Comparison of ENCODE assay signal across 1 cellular context in genomic region chr7:322111-322671, GRCh38.
TF ChIP-seq lines count a peak whose summit lies in the region.

No MANE protein-coding gene starts in this region.

TF ChIP-seq in H1, 55 proteins besides CTCF, POLR2A, EP300 and RAD21 (continued from another document):
- TF ChIP-seq, protein P1, sequence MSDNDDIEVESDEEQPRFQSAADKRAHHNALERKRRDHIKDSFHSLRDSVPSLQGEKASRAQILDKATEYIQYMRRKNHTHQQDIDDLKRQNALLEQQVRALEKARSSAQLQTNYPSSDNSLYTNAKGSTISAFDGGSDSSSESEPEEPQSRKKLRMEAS (IDR thresholded peaks at IDR 0.05) = peak; percentile 42; the same call in 1 of the 2 replicates
- TF ChIP-seq USF2 (IDR thresholded peaks at IDR 0.05; ENCODE audit: low read length) = no peak
- TF ChIP-seq NANOG (IDR thresholded peaks at IDR 0.05; ENCODE audit: insufficient read depth, low read depth, low read length, poor library complexity, severe bottlenecking) = no peak
- no peak for TF ChIP-seq POU5F1 (IDR thresholded peaks at IDR 0.05; ENCODE audit: low read depth, low read length)
- TF ChIP-seq ASH2L (IDR thresholded peaks at IDR 0.05; ENCODE audit: low read length) = no peak
- TF ChIP-seq, protein P2, sequence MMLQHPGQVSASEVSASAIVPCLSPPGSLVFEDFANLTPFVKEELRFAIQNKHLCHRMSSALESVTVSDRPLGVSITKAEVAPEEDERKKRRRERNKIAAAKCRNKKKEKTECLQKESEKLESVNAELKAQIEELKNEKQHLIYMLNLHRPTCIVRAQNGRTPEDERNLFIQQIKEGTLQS (IDR thresholded peaks at IDR 0.05; ENCODE audit: insufficient read depth, low read depth, low read length) = no peak
- TF ChIP-seq SP4 (IDR thresholded peaks at IDR 0.05; ENCODE audit: low read length) = no peak
- TF ChIP-seq EZH2 (IDR thresholded peaks at IDR 0.05; ENCODE audit: low read depth, low read length, severe bottlenecking) = no peak
- TF ChIP-seq TEAD4 (IDR thresholded peaks at IDR 0.05; ENCODE audit: low read depth, low read length) = no peak
- TF ChIP-seq GTF2F1 (IDR thresholded peaks at IDR 0.05; ENCODE audit: borderline replicate concordance, low read depth, low read length) = no peak
- no peak for TF ChIP-seq CTBP2 (IDR thresholded peaks at IDR 0.05; ENCODE audit: borderline replicate concordance, insufficient read depth, insufficient read length, low read length)
- TF ChIP-seq BACH1 (IDR thresholded peaks at IDR 0.05; ENCODE audit: low read length) = peak; percentile 73
- TF ChIP-seq KDM5A (IDR thresholded peaks at IDR 0.05; ENCODE audit: low read length) = no peak
- no peak for TF ChIP-seq BCL11A (IDR thresholded peaks at IDR 0.05; ENCODE audit: low read depth in 2 of 2, low read length in 2 of 2)
- TF ChIP-seq, protein P3, sequence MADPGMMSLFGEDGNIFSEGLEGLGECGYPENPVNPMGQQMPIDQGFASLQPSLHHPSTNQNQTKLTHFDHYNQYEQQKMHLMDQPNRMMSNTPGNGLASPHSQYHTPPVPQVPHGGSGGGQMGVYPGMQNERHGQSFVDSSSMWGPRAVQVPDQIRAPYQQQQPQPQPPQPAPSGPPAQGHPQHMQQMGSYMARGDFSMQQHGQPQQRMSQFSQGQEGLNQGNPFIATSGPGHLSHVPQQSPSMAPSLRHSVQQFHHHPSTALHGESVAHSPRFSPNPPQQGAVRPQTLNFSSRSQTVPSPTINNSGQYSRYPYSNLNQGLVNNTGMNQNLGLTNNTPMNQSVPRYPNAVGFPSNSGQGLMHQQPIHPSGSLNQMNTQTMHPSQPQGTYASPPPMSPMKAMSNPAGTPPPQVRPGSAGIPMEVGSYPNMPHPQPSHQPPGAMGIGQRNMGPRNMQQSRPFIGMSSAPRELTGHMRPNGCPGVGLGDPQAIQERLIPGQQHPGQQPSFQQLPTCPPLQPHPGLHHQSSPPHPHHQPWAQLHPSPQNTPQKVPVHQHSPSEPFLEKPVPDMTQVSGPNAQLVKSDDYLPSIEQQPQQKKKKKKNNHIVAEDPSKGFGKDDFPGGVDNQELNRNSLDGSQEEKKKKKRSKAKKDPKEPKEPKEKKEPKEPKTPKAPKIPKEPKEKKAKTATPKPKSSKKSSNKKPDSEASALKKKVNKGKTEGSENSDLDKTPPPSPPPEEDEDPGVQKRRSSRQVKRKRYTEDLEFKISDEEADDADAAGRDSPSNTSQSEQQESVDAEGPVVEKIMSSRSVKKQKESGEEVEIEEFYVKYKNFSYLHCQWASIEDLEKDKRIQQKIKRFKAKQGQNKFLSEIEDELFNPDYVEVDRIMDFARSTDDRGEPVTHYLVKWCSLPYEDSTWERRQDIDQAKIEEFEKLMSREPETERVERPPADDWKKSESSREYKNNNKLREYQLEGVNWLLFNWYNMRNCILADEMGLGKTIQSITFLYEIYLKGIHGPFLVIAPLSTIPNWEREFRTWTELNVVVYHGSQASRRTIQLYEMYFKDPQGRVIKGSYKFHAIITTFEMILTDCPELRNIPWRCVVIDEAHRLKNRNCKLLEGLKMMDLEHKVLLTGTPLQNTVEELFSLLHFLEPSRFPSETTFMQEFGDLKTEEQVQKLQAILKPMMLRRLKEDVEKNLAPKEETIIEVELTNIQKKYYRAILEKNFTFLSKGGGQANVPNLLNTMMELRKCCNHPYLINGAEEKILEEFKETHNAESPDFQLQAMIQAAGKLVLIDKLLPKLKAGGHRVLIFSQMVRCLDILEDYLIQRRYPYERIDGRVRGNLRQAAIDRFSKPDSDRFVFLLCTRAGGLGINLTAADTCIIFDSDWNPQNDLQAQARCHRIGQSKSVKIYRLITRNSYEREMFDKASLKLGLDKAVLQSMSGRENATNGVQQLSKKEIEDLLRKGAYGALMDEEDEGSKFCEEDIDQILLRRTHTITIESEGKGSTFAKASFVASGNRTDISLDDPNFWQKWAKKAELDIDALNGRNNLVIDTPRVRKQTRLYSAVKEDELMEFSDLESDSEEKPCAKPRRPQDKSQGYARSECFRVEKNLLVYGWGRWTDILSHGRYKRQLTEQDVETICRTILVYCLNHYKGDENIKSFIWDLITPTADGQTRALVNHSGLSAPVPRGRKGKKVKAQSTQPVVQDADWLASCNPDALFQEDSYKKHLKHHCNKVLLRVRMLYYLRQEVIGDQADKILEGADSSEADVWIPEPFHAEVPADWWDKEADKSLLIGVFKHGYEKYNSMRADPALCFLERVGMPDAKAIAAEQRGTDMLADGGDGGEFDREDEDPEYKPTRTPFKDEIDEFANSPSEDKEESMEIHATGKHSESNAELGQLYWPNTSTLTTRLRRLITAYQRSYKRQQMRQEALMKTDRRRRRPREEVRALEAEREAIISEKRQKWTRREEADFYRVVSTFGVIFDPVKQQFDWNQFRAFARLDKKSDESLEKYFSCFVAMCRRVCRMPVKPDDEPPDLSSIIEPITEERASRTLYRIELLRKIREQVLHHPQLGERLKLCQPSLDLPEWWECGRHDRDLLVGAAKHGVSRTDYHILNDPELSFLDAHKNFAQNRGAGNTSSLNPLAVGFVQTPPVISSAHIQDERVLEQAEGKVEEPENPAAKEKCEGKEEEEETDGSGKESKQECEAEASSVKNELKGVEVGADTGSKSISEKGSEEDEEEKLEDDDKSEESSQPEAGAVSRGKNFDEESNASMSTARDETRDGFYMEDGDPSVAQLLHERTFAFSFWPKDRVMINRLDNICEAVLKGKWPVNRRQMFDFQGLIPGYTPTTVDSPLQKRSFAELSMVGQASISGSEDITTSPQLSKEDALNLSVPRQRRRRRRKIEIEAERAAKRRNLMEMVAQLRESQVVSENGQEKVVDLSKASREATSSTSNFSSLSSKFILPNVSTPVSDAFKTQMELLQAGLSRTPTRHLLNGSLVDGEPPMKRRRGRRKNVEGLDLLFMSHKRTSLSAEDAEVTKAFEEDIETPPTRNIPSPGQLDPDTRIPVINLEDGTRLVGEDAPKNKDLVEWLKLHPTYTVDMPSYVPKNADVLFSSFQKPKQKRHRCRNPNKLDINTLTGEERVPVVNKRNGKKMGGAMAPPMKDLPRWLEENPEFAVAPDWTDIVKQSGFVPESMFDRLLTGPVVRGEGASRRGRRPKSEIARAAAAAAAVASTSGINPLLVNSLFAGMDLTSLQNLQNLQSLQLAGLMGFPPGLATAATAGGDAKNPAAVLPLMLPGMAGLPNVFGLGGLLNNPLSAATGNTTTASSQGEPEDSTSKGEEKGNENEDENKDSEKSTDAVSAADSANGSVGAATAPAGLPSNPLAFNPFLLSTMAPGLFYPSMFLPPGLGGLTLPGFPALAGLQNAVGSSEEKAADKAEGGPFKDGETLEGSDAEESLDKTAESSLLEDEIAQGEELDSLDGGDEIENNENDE (IDR thresholded peaks at IDR 0.05; ENCODE audit: insufficient replicate concordance, low read length) = no peak
- TF ChIP-seq CBX8 (IDR thresholded peaks at IDR 0.05; ENCODE audit: borderline replicate concordance, low read depth, low read length) = no peak
- no peak for TF ChIP-seq SAP30 (IDR thresholded peaks at IDR 0.05; ENCODE audit: insufficient read depth, insufficient replicate concordance, low read length)
- TF ChIP-seq MAFK (IDR thresholded peaks at IDR 0.05; ENCODE audit: low read depth, low read length) = no peak
- no peak for TF ChIP-seq JUN (IDR thresholded peaks at IDR 0.05; ENCODE audit: low read depth, low read length)
- TF ChIP-seq ZNF274 (IDR thresholded peaks at IDR 0.05; ENCODE audit: borderline replicate concordance, extremely low read depth, low read length) = no peak
- peak; percentile 46; the same call in 1 of the 2 replicates for TF ChIP-seq TCF12 (IDR thresholded peaks at IDR 0.05; ENCODE audit: low read depth, low read length)
- peak in 1 of 2 experiments; percentile 83; a peak in 1 of 4 replicates for TF ChIP-seq HDAC2 (IDR thresholded peaks at IDR 0.05; ENCODE audit: borderline replicate concordance in 1 of 2, low read depth in 2 of 2, low read length in 2 of 2)
- TF ChIP-seq SUZ12 (IDR thresholded peaks at IDR 0.05; ENCODE audit: low read length) = no peak
- no peak for TF ChIP-seq RXRA (IDR thresholded peaks at IDR 0.05; ENCODE audit: insufficient read depth, low read depth, low read length)
- peak; percentile 61; the same call in 1 of the 2 replicates for TF ChIP-seq GABPA (IDR thresholded peaks at IDR 0.05; ENCODE audit: borderline replicate concordance, insufficient read depth, low read length)
- no peak for TF ChIP-seq POLR2AphosphoS5 (IDR thresholded peaks at IDR 0.05; ENCODE audit: low read depth, low read length)
- TF ChIP-seq JUND (IDR thresholded peaks at IDR 0.05; ENCODE audit: low read length) = no peak
- TF ChIP-seq KDM4A (IDR thresholded peaks at IDR 0.05; ENCODE audit: low read depth, low read length, severe bottlenecking) = no peak
- TF ChIP-seq SIX5 (IDR thresholded peaks at IDR 0.05; ENCODE audit: low read depth, low read length) = no peak
- no peak for TF ChIP-seq CHD1 (IDR thresholded peaks at IDR 0.05; ENCODE audit: low read depth, low read length)
- no peak for TF ChIP-seq E2F6 (IDR thresholded peaks at IDR 0.05)
- no peak for TF ChIP-seq CHD2 (IDR thresholded peaks at IDR 0.05; ENCODE audit: low read length)
- TF ChIP-seq SP1 (IDR thresholded peaks at IDR 0.05; ENCODE audit: low read depth, low read length) = no peak
- TF ChIP-seq PHF8 (conservative IDR thresholded peaks at IDR 0.05; ENCODE audit: low read depth, low read length) = no peak
- no peak for TF ChIP-seq HDAC6 (IDR thresholded peaks at IDR 0.05; ENCODE audit: low read depth, low read length)
- no peak for TF ChIP-seq RNF2 (IDR thresholded peaks at IDR 0.05; ENCODE audit: borderline replicate concordance, low read depth, low read length, missing control alignments, poor library complexity, severe bottlenecking)
- TF ChIP-seq SIRT6 (IDR thresholded peaks at IDR 0.05; ENCODE audit: low read length) = no peak
- no peak for TF ChIP-seq SP2 (IDR thresholded peaks at IDR 0.05; ENCODE audit: low read length)
- peak; percentile 19 for TF ChIP-seq TAF7 (optimal IDR thresholded peaks at IDR 0.05; ENCODE audit: borderline replicate concordance, low read depth, low read length)
- TF ChIP-seq RFX5 (IDR thresholded peaks at IDR 0.05; ENCODE audit: borderline replicate concordance, low read depth, low read length) = no peak
- TF ChIP-seq CBX5 (IDR thresholded peaks at IDR 0.05; ENCODE audit: low read depth, low read length) = no peak
- TF ChIP-seq KDM1A (IDR thresholded peaks at IDR 0.05; ENCODE audit: borderline replicate concordance, low read length) = no peak
- TF ChIP-seq ATF2 (IDR thresholded peaks at IDR 0.05; ENCODE audit: low read length) = no peak
- no peak for TF ChIP-seq SRF (IDR thresholded peaks at IDR 0.05; ENCODE audit: low read depth, low read length)
- TF ChIP-seq TBP (IDR thresholded peaks at IDR 0.05; ENCODE audit: low read depth, low read length) = no peak
- 0 out of 2 replicates have a peak, but pooled peaks have one; percentile 17 for TF ChIP-seq EGR1 (IDR thresholded peaks at IDR 0.05; ENCODE audit: borderline replicate concordance, low read depth, low read length)
- no peak for TF ChIP-seq NRF1 (IDR thresholded peaks at IDR 0.05; ENCODE audit: low read depth, low read length)
- TF ChIP-seq RBBP5 (IDR thresholded peaks at IDR 0.05; ENCODE audit: borderline replicate concordance, low read depth, low read length) = no peak
